1 cellular context compared by ENCODE assay signal in the genomic region with DNA sequence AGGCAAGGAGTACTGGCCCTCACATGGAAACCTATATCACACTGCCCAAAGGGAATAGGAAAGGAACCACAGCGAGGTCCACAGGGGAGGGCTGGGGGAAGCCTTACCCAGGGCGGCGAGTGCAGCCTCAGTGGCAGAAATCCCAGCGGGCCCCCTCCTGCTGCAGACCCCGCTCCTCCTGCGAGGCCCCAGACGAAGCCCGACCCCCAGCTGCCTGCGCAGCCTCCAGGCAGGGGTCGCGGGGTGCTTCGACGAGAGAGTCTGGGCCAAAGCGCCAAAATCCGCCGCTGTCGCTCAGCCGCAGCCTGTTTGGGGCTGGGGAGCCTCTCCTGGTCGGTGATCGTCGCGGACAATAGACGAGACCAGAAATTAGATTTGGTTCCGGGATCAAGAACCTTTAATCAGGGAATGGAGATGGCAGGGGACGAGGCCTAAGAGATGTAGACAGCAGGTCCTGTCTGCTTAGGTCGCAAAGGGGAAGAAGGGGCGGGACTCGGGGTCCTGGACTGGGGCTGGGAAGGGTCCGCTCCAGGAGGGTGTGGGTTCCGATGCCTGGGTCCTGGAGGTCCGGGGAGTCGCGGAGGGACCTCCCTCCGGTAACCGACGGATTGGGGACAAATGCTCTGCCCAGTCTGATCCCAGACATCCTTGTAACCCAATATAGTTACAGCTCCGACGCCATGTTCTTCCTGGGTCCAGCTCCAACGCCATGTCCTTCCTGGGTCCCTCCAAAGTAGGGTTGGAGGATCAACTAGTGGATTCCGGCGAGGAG.
TF ChIP-seq lines count a peak whose summit lies in the region.

No MANE protein-coding gene starts in this region.

TF ChIP-seq in K562, 482 proteins besides CTCF, POLR2A, EP300 and RAD21:
- no peak for TF ChIP-seq SIX5 (IDR thresholded peaks at IDR 0.05; ENCODE audit: borderline replicate concordance in 1 of 2, insufficient read depth in 1 of 2, low read depth in 1 of 2, low read length in 2 of 2)
- no peak for TF ChIP-seq TAL1 (IDR thresholded peaks at IDR 0.05)
- TF ChIP-seq NRF1 (conservative IDR thresholded peaks at IDR 0.05 in 1 of 2, IDR thresholded peaks at IDR 0.05 in 1 of 2) = no peak
- TF ChIP-seq HNRNPUL1 (IDR thresholded peaks at IDR 0.05; ENCODE audit: low read length) = no peak
- no peak for TF ChIP-seq NFATC3 (IDR thresholded peaks at IDR 0.05)
- no peak for TF ChIP-seq RBM34 (IDR thresholded peaks at IDR 0.05; ENCODE audit: borderline replicate concordance, insufficient read depth, low read length)
- no peak for TF ChIP-seq MTA2 (IDR thresholded peaks at IDR 0.05; ENCODE audit: low read depth)
- no peak for TF ChIP-seq ZBTB1 (CRISPR knock-in tag; IDR thresholded peaks at IDR 0.05; ENCODE audit: borderline replicate concordance, low read depth)
- no peak for TF ChIP-seq KHSRP (IDR thresholded peaks at IDR 0.05)
- TF ChIP-seq ZNF311 (CRISPR knock-in tag; IDR thresholded peaks at IDR 0.05) = no peak
- TF ChIP-seq MIER1 (IDR thresholded peaks at IDR 0.05; ENCODE audit: low read depth) = no peak
- TF ChIP-seq, protein P1, sequence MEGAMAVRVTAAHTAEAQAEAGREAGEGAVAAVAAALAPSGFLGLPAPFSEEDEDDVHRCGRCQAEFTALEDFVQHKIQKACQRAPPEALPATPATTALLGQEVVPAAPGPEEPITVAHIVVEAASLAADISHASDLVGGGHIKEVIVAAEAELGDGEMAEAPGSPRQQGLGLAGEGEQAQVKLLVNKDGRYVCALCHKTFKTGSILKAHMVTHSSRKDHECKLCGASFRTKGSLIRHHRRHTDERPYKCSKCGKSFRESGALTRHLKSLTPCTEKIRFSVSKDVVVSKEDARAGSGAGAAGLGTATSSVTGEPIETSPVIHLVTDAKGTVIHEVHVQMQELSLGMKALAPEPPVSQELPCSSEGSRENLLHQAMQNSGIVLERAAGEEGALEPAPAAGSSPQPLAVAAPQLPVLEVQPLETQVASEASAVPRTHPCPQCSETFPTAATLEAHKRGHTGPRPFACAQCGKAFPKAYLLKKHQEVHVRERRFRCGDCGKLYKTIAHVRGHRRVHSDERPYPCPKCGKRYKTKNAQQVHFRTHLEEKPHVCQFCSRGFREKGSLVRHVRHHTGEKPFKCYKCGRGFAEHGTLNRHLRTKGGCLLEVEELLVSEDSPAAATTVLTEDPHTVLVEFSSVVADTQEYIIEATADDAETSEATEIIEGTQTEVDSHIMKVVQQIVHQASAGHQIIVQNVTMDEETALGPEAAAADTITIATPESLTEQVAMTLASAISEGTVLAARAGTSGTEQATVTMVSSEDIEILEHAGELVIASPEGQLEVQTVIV (CRISPR knock-in tag; IDR thresholded peaks at IDR 0.05; ENCODE audit: borderline replicate concordance) = no peak
- TF ChIP-seq DACH1 (IDR thresholded peaks at IDR 0.05; ENCODE audit: partially characterized antibody) = no peak
- TF ChIP-seq ZBTB8A (IDR thresholded peaks at IDR 0.05; ENCODE audit: partially characterized antibody) = no peak
- TF ChIP-seq TCF7 (IDR thresholded peaks at IDR 0.05; ENCODE audit: borderline replicate concordance) = no peak
- TF ChIP-seq HDAC1 (IDR thresholded peaks at IDR 0.05) = no peak
